Comparison of ENCODE assay signal across 14 cellular contexts in genomic region chr18:48838166-48838775, GRCh38.
DNase-seq lines count a peak whose midpoint lies in the region; ATAC-seq, FAIRE-seq and TF ChIP-seq lines count a peak whose summit lies in the region.
"Had no signal": no experiment of that assay in that cellular context is flagged by ENCODE, and none has a peak within 500 bp of the region (broad histone marks: within the 10 kb centered on the region; RNA-seq: fewer than 3 reads in every experiment).

No MANE protein-coding gene starts in this region.

- H3K36me3 Mint-ChIP-seq in T-helper 2 cell treated with Interferon-gamma antibody and Interleukin-4, amounts not matched to agents 5 μg/mL and 100 μg/mL, for 36 hours (ENCODE audit: low read depth), result no peaks in the 10 kb centered on the region
- H3K36me3 Mint-ChIP-seq in WTC11, result no peaks in the 10 kb centered on the region

- intact Hi-C loops in spleen (cut with DNase I; ENCODE audit: low total_unique reads), result no loop called here

- TF ChIP-seq POLR2A in spleen (IDR thresholded peaks at IDR 0.05) (no peak), H54 (IDR thresholded peaks at IDR 0.05; ENCODE audit: low read depth, low read length) (no peak)

- CTCF ChIA-PET in WTC11 (lab: Charles Lee), result no interaction called here

- 84 to 92% (median 88%) methylated on average over 12 of the region's 12 CpGs for WGBS in spleen, 5 donors

- H3K27me3 ChIP-seq in spleen (replicated peaks in 1 of 7), result no peaks in the 10 kb centered on the region
- H3K27me3 ChIP-seq: SJCRH30, transverse colon had no signal

- H3K9me3 Mint-ChIP-seq in T-helper 2 cell treated with Interferon-gamma antibody and Interleukin-4, amounts not matched to agents 5 μg/mL and 100 μg/mL, for 36 hours, result no peaks in the 10 kb centered on the region
- H3K9me3 Mint-ChIP-seq in WTC11, result no peaks in the 10 kb centered on the region
- H3K9me3 Mint-ChIP-seq: activated T-cell treated with anti-CD3 and anti-CD28 coated beads, Interleukin-2, amount 50 U/mL, for 72 hours had no signal

- no peak overlapping the region for H3K4me3 Mint-ChIP-seq in T-helper 2 cell treated with Interferon-gamma antibody and Interleukin-4, amounts not matched to agents 5 μg/mL and 100 μg/mL, for 36 hours
- H3K4me3 Mint-ChIP-seq in WTC11, result no peak overlapping the region

- POLR2A ChIA-PET in WTC11 (lab: Charles Lee), result no interaction called here

- H3K27me3 Mint-ChIP-seq in T-helper 2 cell treated with Interferon-gamma antibody and Interleukin-4, amounts not matched to agents 5 μg/mL and 100 μg/mL, for 36 hours (ENCODE audit: low read depth), result no peaks in the 10 kb centered on the region
- H3K27me3 Mint-ChIP-seq in WTC11 (ENCODE audit: low read depth), result no peaks in the 10 kb centered on the region

- H3K27ac ChIP-seq in spleen, result peak overlapping the region in 4 of 8 donors; percentile 48 to 89 (median 78)
- H3K27ac ChIP-seq: SJCRH30 had no signal

- no peaks in the 10 kb centered on the region for H3K36me3 ChIP-seq in spleen
- H3K36me3 ChIP-seq: SJCRH30, transverse colon had no signal

- H3K4me1 ChIP-seq in spleen, result peaks cover 31 to 100% (median 68%) of the 10 kb centered on the region in 6 donors

- ATAC-seq in WTC11, result no peak

- TF ChIP-seq CTCF in WTC11 (IDR thresholded peaks at IDR 0.05) (no peak), fibroblast of mammary gland (conservative IDR thresholded peaks at IDR 0.05; ENCODE audit: control insufficient read depth, insufficient read depth, low read depth, low read length) (no peak), spleen (IDR thresholded peaks at IDR 0.05 in 8 of 11, conservative IDR thresholded peaks at IDR 0.05 in 3 of 11) (no peak)

- no peaks in the 10 kb centered on the region for H3K9me3 ChIP-seq in spleen
- H3K9me3 ChIP-seq: SJCRH30, transverse colon had no signal

- no peak for FAIRE-seq in H54 (lab: Jason Lieb, UNC)

- H3K4me3 ChIP-seq in fibroblast of mammary gland (ENCODE audit: control insufficient read depth, low read depth, low read length) (no peak overlapping the region), spleen (no peak overlapping the region)
- H3K4me3 ChIP-seq: SJCRH30, transverse colon had no signal

- H3K4me1 Mint-ChIP-seq in T-helper 2 cell treated with Interferon-gamma antibody and Interleukin-4, amounts not matched to agents 5 μg/mL and 100 μg/mL, for 36 hours (ENCODE audit: low read depth), result peaks cover 49% of the 10 kb centered on the region
- H3K4me1 Mint-ChIP-seq in WTC11, result peaks cover 47% of the 10 kb centered on the region

- DNase-seq in T-helper 2 cell treated with Interferon-gamma antibody and Interleukin-4, amounts not matched to agents 5 μg/mL and 100 μg/mL, for 36 hours (ENCODE audit: low spot score), result no peak
- DNase-seq in T-helper 2 cell (no peak), WTC11 (ENCODE audit: low spot score) (no peak), fibroblast of mammary gland (ENCODE audit: low read depth) (peak; percentile 26), spleen (peak; percentile 59), H54 (ENCODE audit: insufficient read length, low spot score) (no peak), iPS-NIHi11 (ENCODE audit: low spot score) (no peak), AML-193 (lab: John Stamatoyannopoulos, UW) (no peak)
- DNase-seq: activated CD4-positive, CD25-positive, alpha-beta regulatory T cell; activated T-cell treated with anti-CD3 and anti-CD28 coated beads, Interleukin-2, amount 50 U/mL, for 72 hours; NCI-H2029 treated with DMSO at 0.1 percent for 48 hours; NCI-H774; SJCRH30; transverse colon had no signal

- H3K27ac Mint-ChIP-seq in T-helper 2 cell treated with Interferon-gamma antibody and Interleukin-4, amounts not matched to agents 5 μg/mL and 100 μg/mL, for 36 hours, result peak overlapping the region; percentile 8
- 0 out of 2 replicates have a peak overlapping the region, but pooled peaks have one; percentile 32 for H3K27ac Mint-ChIP-seq in WTC11

TF ChIP-seq in WTC11, 78 proteins besides CTCF, POLR2A, EP300 and RAD21:
- TF ChIP-seq E2F4 (CRISPR knock-in tag; IDR thresholded peaks at IDR 0.05; ENCODE audit: borderline replicate concordance, low read depth) (no peak), ZMAT4 (CRISPR knock-in tag; IDR thresholded peaks at IDR 0.05) (no peak), E2F1 (CRISPR knock-in tag; IDR thresholded peaks at IDR 0.05) (no peak), EMX1 (CRISPR knock-in tag; IDR thresholded peaks at IDR 0.05) (no peak), PREB (CRISPR knock-in tag; IDR thresholded peaks at IDR 0.05; ENCODE audit: borderline replicate concordance) (no peak), ESRRA (CRISPR knock-in tag; IDR thresholded peaks at IDR 0.05; ENCODE audit: borderline replicate concordance) (no peak), TP53 (CRISPR knock-in tag; IDR thresholded peaks at IDR 0.05) (no peak), ZBTB21 (CRISPR knock-in tag; IDR thresholded peaks at IDR 0.05; ENCODE audit: borderline replicate concordance) (no peak), FOXJ3 (CRISPR knock-in tag; IDR thresholded peaks at IDR 0.05; ENCODE audit: borderline replicate concordance) (no peak), CREM (CRISPR knock-in tag; IDR thresholded peaks at IDR 0.05) (no peak), MAX (CRISPR knock-in tag; IDR thresholded peaks at IDR 0.05) (no peak), ZNF425 (CRISPR knock-in tag; conservative IDR thresholded peaks at IDR 0.05) (no peak), HMGXB4 (CRISPR knock-in tag; IDR thresholded peaks at IDR 0.05) (no peak)
TF ChIP-seq in WTC11: peak in this region for 0.

Comparison
In these comparisons a context has a peak if more than half of its experiments do, and no peak if none do; other contexts are left out.
1. DNase-seq: peak in fibroblast of mammary gland (single experiment) and spleen (single experiment); none in T-helper 2 cell treated with Interferon-gamma antibody and Interleukin-4, amounts not matched to agents 5 μg/mL and 100 μg/mL, for 36 hours (single experiment), T-helper 2 cell (0 of 5), WTC11 (single experiment), H54 (single experiment), iPS-NIHi11 (single experiment) and AML-193 (0 of 2).